Comparison of ENCODE assay signal across 1 cellular context in genomic region chr17:35021520-35022380, GRCh38.
A peak's percentile ranks its signal among the peaks of the same experiment; 100 is the strongest.
TF ChIP-seq lines count a peak whose summit lies in the region.

No MANE protein-coding gene starts in this region.

TF ChIP-seq in HepG2, 621 proteins besides CTCF, POLR2A, EP300 and RAD21 (continued from another document):
- peak; percentile 76 for TF ChIP-seq ZNF629 (CRISPR knock-in tag; conservative IDR thresholded peaks at IDR 0.05)
